Comparison of ENCODE assay signal across 21 cellular contexts in the genomic region with DNA sequence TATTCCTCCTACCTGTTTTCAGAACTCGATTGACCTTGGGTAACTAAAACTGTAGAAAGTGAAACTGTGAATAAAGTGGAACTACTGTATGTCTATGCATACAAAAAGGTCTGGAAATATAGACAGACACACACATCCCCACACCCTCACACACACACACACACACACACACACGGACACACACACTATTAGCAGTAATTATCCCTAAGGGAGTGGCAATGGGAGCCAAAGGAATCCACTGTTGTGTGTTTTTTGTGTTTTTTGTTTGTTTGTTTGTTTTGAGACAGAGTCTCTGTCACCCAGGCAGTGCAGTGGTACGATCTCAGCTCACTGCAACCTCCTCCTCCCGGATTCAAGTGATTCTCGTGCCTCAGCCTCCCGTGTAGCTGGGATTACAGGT. TPM values are rescaled to one million over a fixed set of nuclear protein-coding genes. Genes with fewer than 3 reads are reported as not detected.
"Had no signal": no experiment of that assay in that cellular context is flagged by ENCODE, and none has a peak within 500 bp of the region (broad histone marks: within the 10 kb centered on the region; RNA-seq: fewer than 3 reads in every experiment).

No MANE protein-coding gene starts in this region.

- H3K9me3 ChIP-seq: left ventricle myocardium inferior, lower lobe of right lung, right atrium auricular region, stomach, thoracic aorta, transverse colon had no signal

- H3K4me1 Mint-ChIP-seq: memory B cell; natural killer cell; stimulated activated memory B cell treated with anti-CD40 and anti-IgM and Interleukin-4, amounts not matched to agents 10 μg/mL and 1 μg/mL and 100 μg/mL, for 72 hours had no signal

- H3K27ac Mint-ChIP-seq: dendritic cell treated with granulocyte-macrophage colony-stimulating factor and Interleukin-4, amounts not matched to agents 40 ng/mL and 50 ng/mL, for 4 days; memory B cell; mesothelial cell of epicardium; natural killer cell; stimulated activated memory B cell treated with anti-CD40 and anti-IgM and Interleukin-4, amounts not matched to agents 10 μg/mL and 1 μg/mL and 100 μg/mL, for 72 hours had no signal

- H3K4me1 ChIP-seq: foreskin keratinocyte, left ventricle myocardium inferior, lower lobe of right lung, right atrium auricular region, stomach, transverse colon had no signal

- H3K4me3 Mint-ChIP-seq: dendritic cell treated with granulocyte-macrophage colony-stimulating factor and Interleukin-4, amounts not matched to agents 40 ng/mL and 50 ng/mL, for 4 days; memory B cell; mesothelial cell of epicardium; natural killer cell; neural crest cell; stimulated activated memory B cell treated with anti-CD40 and anti-IgM and Interleukin-4, amounts not matched to agents 10 μg/mL and 1 μg/mL and 100 μg/mL, for 72 hours had no signal

- H3K36me3 Mint-ChIP-seq: mesothelial cell of epicardium; natural killer cell; stimulated activated memory B cell treated with anti-CD40 and anti-IgM and Interleukin-4, amounts not matched to agents 10 μg/mL and 1 μg/mL and 100 μg/mL, for 72 hours had no signal

- H3K27me3 ChIP-seq: foreskin keratinocyte, hepatocyte, right atrium auricular region, transverse colon had no signal

- H3K36me3 ChIP-seq: left ventricle myocardium inferior, lower lobe of right lung, right atrium auricular region, stomach, thoracic aorta, transverse colon had no signal

- H3K27ac ChIP-seq: foreskin keratinocyte, hepatocyte, left ventricle myocardium inferior, lower lobe of right lung, right atrium auricular region, stomach, thoracic aorta, transverse colon had no signal

- DNase-seq: erythroblast; foreskin keratinocyte; kidney; left cardiac atrium; left ventricle myocardium inferior; lower lobe of right lung; natural killer cell; posterior cingulate gyrus; stimulated activated CD4-positive, alpha-beta T cell treated with anti-CD3 and anti-CD28 coated beads, Interleukin-4, amount 100 ng/mL, for 24 hours; stomach; substantia nigra; transverse colon had no signal

- H3K4me3 ChIP-seq: hepatocyte, left ventricle myocardium inferior, lower lobe of right lung, right atrium auricular region, smooth muscle cell, stomach, thoracic aorta, transverse colon had no signal

- H3K9me3 Mint-ChIP-seq: dendritic cell treated with granulocyte-macrophage colony-stimulating factor and Interleukin-4, amounts not matched to agents 40 ng/mL and 50 ng/mL, for 4 days; memory B cell; mesothelial cell of epicardium; natural killer cell had no signal

RNA-seq across cellular contexts. Expression of a gene that starts 26.6 kb away (rescaled TPM):
- total RNA-seq: thoracic aorta had no signal
